16 cellular contexts compared by ENCODE assay signal in the genomic region with DNA sequence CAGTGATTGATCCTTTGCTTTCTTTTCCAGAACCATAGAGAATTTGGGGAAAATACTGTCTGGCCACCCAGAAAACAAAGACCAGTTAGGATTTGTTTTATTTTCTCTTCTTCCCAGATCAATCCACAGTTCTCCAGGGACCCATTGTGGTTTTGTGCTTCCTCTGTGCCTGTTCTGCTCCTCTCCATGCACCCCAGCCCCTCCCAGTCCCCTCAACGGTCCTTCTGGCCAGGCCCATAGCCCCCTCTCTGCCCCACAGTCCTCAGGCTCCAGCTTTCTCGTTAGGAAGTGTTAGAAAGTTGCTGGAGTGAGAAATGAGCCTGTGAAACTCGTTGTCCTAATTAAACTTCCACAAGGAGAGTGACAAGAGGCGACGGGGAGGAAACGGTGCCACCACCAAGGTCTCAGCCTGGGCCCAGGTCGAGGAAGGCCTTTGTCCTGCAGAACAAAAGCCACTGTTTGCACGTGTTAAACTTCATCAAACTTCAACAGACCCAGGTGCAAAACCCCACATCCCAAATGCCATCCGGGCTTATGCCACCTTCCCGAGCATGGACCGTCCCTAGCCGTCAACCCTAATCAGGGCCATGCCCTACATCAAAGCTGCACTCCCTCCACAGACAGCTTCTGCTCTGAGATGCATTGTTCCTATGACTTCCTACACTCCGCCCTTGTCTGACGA. TPM values are rescaled to one million over a fixed set of nuclear protein-coding genes. Genes with fewer than 3 reads are reported as not detected.
A peak's percentile ranks its signal among the peaks of the same experiment; 100 is the strongest.
DNase-seq lines count a peak whose midpoint lies in the region; ATAC-seq and TF ChIP-seq lines count a peak whose summit lies in the region.
"Had no signal": no experiment of that assay in that cellular context is flagged by ENCODE, and none has a peak within 500 bp of the region (broad histone marks: within the 10 kb centered on the region; RNA-seq: fewer than 3 reads in every experiment).

No MANE protein-coding gene starts in this region.

- H2AFZ ChIP-seq in PC-9 (no peak overlapping the region), neural progenitor cell (replicated peaks) (no peak overlapping the region)
- H2AFZ ChIP-seq: GM23338 had no signal

- no peaks in the 10 kb centered on the region for H4K20me1 ChIP-seq in BLaER1 treated with 17β-estradiol and CSF1 and Interleukin-3, amounts not matched to agents 10 nM and 100 nM
- H4K20me1 ChIP-seq in PC-9 (ENCODE audit: insufficient read depth) (no peaks in the 10 kb centered on the region), neural progenitor cell (ENCODE audit: low read depth) (no peaks in the 10 kb centered on the region)

- peak overlapping the region in 4 of 11 experiments; percentile 0 to 40 (median 18); a peak in 4 of 22 replicates for H3K9ac ChIP-seq in BLaER1 treated with 17β-estradiol and CSF1 and Interleukin-3, amounts not matched to agents 10 nM and 100 nM
- H3K9ac ChIP-seq in neural progenitor cell = no peak overlapping the region

- CTCF ChIA-PET in PC-9 (lab: Charles Lee) = interaction anchor here (0.6 kb wide), 1 partner anchor 190 kb away, joined by 3 read pairs; no protein-coding TSS in a partner anchor

- intact Hi-C loops in sciatic nerve (cut with DNase I) = no loop called here
- intact Hi-C loops in PC-9 (cut with micrococcal nuclease; ENCODE audit: unreplicated experiment) = no loop called here

- H3K4me2 ChIP-seq in BLaER1 treated with 17β-estradiol and CSF1 and Interleukin-3, amounts not matched to agents 10 nM and 100 nM = peak overlapping the region; percentile 31 to 90 (median 78); a peak in 21 of 22 replicates
- H3K4me2 ChIP-seq in PC-9 (no peak overlapping the region), neural progenitor cell (no peak overlapping the region)
- H3K4me2 ChIP-seq: GM23338 had no signal

- H3K27me3 Mint-ChIP-seq in neural progenitor cell (ENCODE audit: insufficient read depth, low read depth) = peaks cover 7% of the 10 kb centered on the region

- peaks cover 44% of the 10 kb centered on the region for H3F3A ChIP-seq in PC-9 (ENCODE audit: insufficient read depth, low read depth)
- H3F3A ChIP-seq in neural progenitor cell (ENCODE audit: low read depth) = no peaks in the 10 kb centered on the region

- H3K4me3 ChIP-seq in BLaER1 treated with 17β-estradiol and CSF1 and Interleukin-3, amounts not matched to agents 10 nM and 100 nM = 0 out of 20 replicates have a peak overlapping the region, but pooled peaks of 2 of the 10 experiments have one; percentile 0 to 8
- H3K4me3 ChIP-seq in SJCRH30 (no peak overlapping the region), fibroblast of mammary gland (ENCODE audit: control insufficient read depth, low read depth, low read length) (no peak overlapping the region), PC-9 (no peak overlapping the region), neural progenitor cell (no peak overlapping the region)
- H3K4me3 ChIP-seq: GM23338 had no signal

- no peaks in the 10 kb centered on the region for H3K9me2 ChIP-seq in PC-9 (ENCODE audit: insufficient read depth)

- H3K4me1 ChIP-seq in BLaER1 treated with 17β-estradiol and CSF1 and Interleukin-3, amounts not matched to agents 10 nM and 100 nM = peaks cover 35 to 59% (median 55%) of the 10 kb centered on the region in 10 experiments
- H3K4me1 ChIP-seq in SJCRH30 (peaks cover 53% of the 10 kb centered on the region), PC-9 (replicated peaks; ENCODE audit: insufficient read depth) (no peaks in the 10 kb centered on the region), neural progenitor cell (no peaks in the 10 kb centered on the region)

- H3K9me3 ChIP-seq in BLaER1 treated with 17β-estradiol and CSF1 and Interleukin-3, amounts not matched to agents 10 nM and 100 nM (replicated peaks in 1 of 11) = peaks cover 0 to 11% (median 9%) of the 10 kb centered on the region in 11 experiments; a peak in 13 of 22 replicates
- H3K9me3 ChIP-seq in SJCRH30 (replicated peaks) = peaks cover 6% of the 10 kb centered on the region
- no peaks in the 10 kb centered on the region; the same call in 1 of the 2 replicates for H3K9me3 ChIP-seq in PC-9 (ENCODE audit: insufficient read depth, low read depth)
- H3K9me3 ChIP-seq in neural progenitor cell (ENCODE audit: low read depth) = no peaks in the 10 kb centered on the region

- POLR2A ChIA-PET in PC-9 (lab: Charles Lee; ENCODE audit: unreplicated experiment) = interaction anchor here (0.6 kb wide), 1 partner anchor 12 kb away, joined by 3 read pairs; no protein-coding TSS in a partner anchor

- no peaks in the 10 kb centered on the region for H3K79me2 ChIP-seq in PC-9 (ENCODE audit: low read depth)
- no peaks in the 10 kb centered on the region for H3K79me2 ChIP-seq in neural progenitor cell (ENCODE audit: low read depth)

- H3K27ac ChIP-seq in BLaER1 treated with 17β-estradiol and CSF1 and Interleukin-3, amounts not matched to agents 10 nM and 100 nM = peak overlapping the region in 6 of 11 experiments; percentile 14 to 51 (median 28); a peak in 9 of 22 replicates
- H3K27ac ChIP-seq in SJCRH30 (peak overlapping the region; percentile 67), PC-9 (no peak overlapping the region), neural progenitor cell (no peak overlapping the region)

- ATAC-seq in sciatic nerve = peak; percentile 30
- no peak for ATAC-seq in HG03442 (IDR thresholded peaks at IDR 0.05; ENCODE audit: unreplicated experiment)
- ATAC-seq: GM23338 had no signal

- BruUV-seq in PC-9 (replicated peaks; lab: Mats Ljungman, UMichigan) = no TSS peak

- peaks cover 8% of the 10 kb centered on the region for H3K4me1 Mint-ChIP-seq in neural progenitor cell
- H3K4me1 Mint-ChIP-seq: CD8-positive, alpha-beta memory T cell had no signal

- no peak overlapping the region for H3K4me3 Mint-ChIP-seq in neural progenitor cell
- H3K4me3 Mint-ChIP-seq: CD8-positive, alpha-beta memory T cell; GM23338 had no signal

- no peaks in the 10 kb centered on the region for H3K36me3 Mint-ChIP-seq in neural progenitor cell

- H3K27me3 ChIP-seq in BLaER1 treated with 17β-estradiol and CSF1 and Interleukin-3, amounts not matched to agents 10 nM and 100 nM = no peaks in the 10 kb centered on the region
- H3K27me3 ChIP-seq in SJCRH30 (no peaks in the 10 kb centered on the region), PC-9 (ENCODE audit: insufficient read depth, low read depth) (no peaks in the 10 kb centered on the region), neural progenitor cell (no peaks in the 10 kb centered on the region)

- TF ChIP-seq CTCF in fibroblast of mammary gland (conservative IDR thresholded peaks at IDR 0.05; ENCODE audit: control insufficient read depth, insufficient read depth, low read depth, low read length) (no peak), PC-9 (conservative IDR thresholded peaks at IDR 0.05) (no peak), neural progenitor cell (IDR thresholded peaks at IDR 0.05) (no peak)

- DNase-seq in SJCRH30 (peak; percentile 82 to 84), fibroblast of mammary gland (ENCODE audit: low read depth) (peak; percentile 19), sciatic nerve (ENCODE audit: low spot score) (no peak), SHP77 treated with DMSO at 0.1 percent for 48 hours (lab: John Stamatoyannopoulos, UW) (no peak), PC-9 (no peak), neural progenitor cell (ENCODE audit: low spot score) (no peak)
- DNase-seq: CD8-positive, alpha-beta memory T cell; DMS79; HCEC 1CT; MV-4-11; NCI-H1436; NCI-H2029; NCI-H345 had no signal

- H3K27ac Mint-ChIP-seq in neural progenitor cell = no peak overlapping the region
- H3K27ac Mint-ChIP-seq: GM23338 had no signal

- H3K9me3 Mint-ChIP-seq in neural progenitor cell = peaks cover 2% of the 10 kb centered on the region
- H3K9me3 Mint-ChIP-seq: CD8-positive, alpha-beta memory T cell had no signal

- H3K36me3 ChIP-seq in BLaER1 treated with 17β-estradiol and CSF1 and Interleukin-3, amounts not matched to agents 10 nM and 100 nM = no peaks in the 10 kb centered on the region
- H3K36me3 ChIP-seq in SJCRH30 = no peaks in the 10 kb centered on the region
- peaks cover 14% of the 10 kb centered on the region for H3K36me3 ChIP-seq in PC-9 (ENCODE audit: low read depth)
- no peaks in the 10 kb centered on the region for H3K36me3 ChIP-seq in neural progenitor cell

RNA-seq across cellular contexts. Expression of a gene that starts 18.7 kb away (rescaled TPM):
- total RNA-seq in SJCRH30 (2014; rRNA removed; shearing (Covaris generic)) = 148 and 154 TPM in 2 replicates
- total RNA-seq in sciatic nerve (48.3 TPM), PC-9 (2021) (462 and 469 TPM in 2 replicates), neural progenitor cell (ENCODE audit: low replicate concordance) (0.74 and 0.80 TPM in 2 replicates)
- total RNA-seq: CD8-positive, alpha-beta memory T cell had no signal

RNA-seq across cellular contexts. Expression of a gene that starts 58.2 kb away (rescaled TPM):
- 5.5 and 5.8 TPM in 2 replicates for total RNA-seq in SJCRH30 (2014; rRNA removed; shearing (Covaris generic))
- 24.9 TPM for total RNA-seq in sciatic nerve
- 15.7 and 22.4 TPM in 2 replicates for total RNA-seq in PC-9 (2021)
- total RNA-seq in neural progenitor cell (ENCODE audit: low replicate concordance) = 0.43 TPM in 1 of 2 replicates, not detected in the other

Comparison
In these comparisons a context has a peak if more than half of its experiments do, and no peak if none do; other contexts are left out.
1. H3K27ac ChIP-seq: peak in BLaER1 treated with 17β-estradiol and CSF1 and Interleukin-3, amounts not matched to agents 10 nM and 100 nM (6 of 11) and SJCRH30 (single experiment); none in PC-9 (single experiment) and neural progenitor cell (single experiment).
2. H3K4me2 ChIP-seq: peak in BLaER1 treated with 17β-estradiol and CSF1 and Interleukin-3, amounts not matched to agents 10 nM and 100 nM (11 of 11); none in PC-9 (single experiment) and neural progenitor cell (single experiment).
3. DNase-seq: peak in SJCRH30 (2 of 2) and fibroblast of mammary gland (single experiment); none in sciatic nerve (single experiment), SHP77 treated with DMSO at 0.1 percent for 48 hours (single experiment), PC-9 (0 of 2) and neural progenitor cell (single experiment).
4. RNA of a gene that starts 18.7 kb away (total RNA-seq): 462 to 469 TPM in PC-9, 148 to 154 TPM in SJCRH30 and 48.3 TPM in sciatic nerve (single experiment); 0.74 to 0.80 TPM in neural progenitor cell; every median in the first group is over 10 times any median in the second.